1 cellular context compared by ENCODE assay signal in the genomic region with DNA sequence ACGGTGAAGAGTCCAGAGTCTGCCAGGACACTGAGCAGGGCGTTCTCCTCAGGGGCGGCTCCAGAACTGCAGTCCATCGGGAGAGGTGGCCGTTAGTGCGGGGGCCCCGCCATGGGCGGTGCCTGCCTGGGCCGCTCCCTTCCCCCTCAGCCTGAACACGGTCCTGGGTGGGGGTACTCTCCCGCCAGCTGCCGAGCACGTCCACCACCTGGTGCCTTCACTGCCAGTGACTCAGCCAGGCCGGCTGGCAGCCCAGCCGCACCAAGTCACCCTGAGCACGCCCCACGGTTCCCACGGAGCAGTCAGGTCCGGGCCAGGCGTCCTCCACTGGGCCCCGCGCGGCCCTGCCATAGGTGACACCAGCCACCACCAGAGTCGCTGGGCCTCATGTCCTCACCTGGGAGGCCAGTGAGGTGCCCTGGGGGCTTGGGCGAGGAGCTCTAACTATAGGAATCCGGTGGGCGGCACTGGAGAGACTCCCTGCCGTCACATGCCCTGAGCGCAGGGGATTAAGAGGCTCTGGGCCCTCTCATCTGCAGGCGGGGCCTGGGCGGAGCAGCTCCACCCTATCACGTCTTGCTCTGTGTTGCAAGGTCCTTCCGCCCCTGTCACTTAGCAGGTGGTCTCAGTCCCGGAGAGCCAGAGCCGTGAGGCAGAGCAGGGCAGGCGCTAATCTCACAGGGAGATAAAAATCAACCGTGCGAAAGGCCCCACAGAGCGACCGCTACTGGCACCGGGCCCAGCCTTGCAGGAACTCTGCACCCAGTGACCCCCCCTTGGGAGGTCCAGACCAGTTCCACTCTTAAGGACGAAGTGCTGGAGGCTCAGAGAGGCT.
TF ChIP-seq lines count a peak whose summit lies in the region.

No MANE protein-coding gene starts in this region.

TF ChIP-seq in K562, 482 proteins besides CTCF, POLR2A, EP300 and RAD21 (continued from another document and continues in another):
- TF ChIP-seq, protein P1, sequence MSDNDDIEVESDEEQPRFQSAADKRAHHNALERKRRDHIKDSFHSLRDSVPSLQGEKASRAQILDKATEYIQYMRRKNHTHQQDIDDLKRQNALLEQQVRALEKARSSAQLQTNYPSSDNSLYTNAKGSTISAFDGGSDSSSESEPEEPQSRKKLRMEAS (CRISPR knock-in tag; IDR thresholded peaks at IDR 0.05) = peak; percentile 83
- peak; percentile 66; the same call in 1 of the 2 replicates for TF ChIP-seq TOE1 (IDR thresholded peaks at IDR 0.05; ENCODE audit: borderline replicate concordance)
- 0 out of 2 replicates have a peak, but pooled peaks have one; percentile 27 for TF ChIP-seq TOE1 (CRISPR knock-in tag; IDR thresholded peaks at IDR 0.05; ENCODE audit: borderline replicate concordance, low read depth)
- TF ChIP-seq, protein P2, sequence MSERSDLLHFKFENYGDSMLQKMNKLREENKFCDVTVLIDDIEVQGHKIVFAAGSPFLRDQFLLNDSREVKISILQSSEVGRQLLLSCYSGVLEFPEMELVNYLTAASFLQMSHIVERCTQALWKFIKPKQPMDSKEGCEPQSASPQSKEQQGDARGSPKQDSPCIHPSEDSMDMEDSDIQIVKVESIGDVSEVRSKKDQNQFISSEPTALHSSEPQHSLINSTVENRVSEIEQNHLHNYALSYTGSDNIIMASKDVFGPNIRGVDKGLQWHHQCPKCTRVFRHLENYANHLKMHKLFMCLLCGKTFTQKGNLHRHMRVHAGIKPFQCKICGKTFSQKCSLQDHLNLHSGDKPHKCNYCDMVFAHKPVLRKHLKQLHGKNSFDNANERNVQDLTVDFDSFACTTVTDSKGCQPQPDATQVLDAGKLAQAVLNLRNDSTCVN (CRISPR knock-in tag; IDR thresholded peaks at IDR 0.05) = no peak; the same call in 1 of the 2 replicates
- TF ChIP-seq PHF8 (IDR thresholded peaks at IDR 0.05; ENCODE audit: borderline replicate concordance, low read length) = peak; percentile 45; the same call in 1 of the 2 replicates
- 0 out of 2 replicates have a peak, but pooled peaks have one; percentile 34 for TF ChIP-seq SP1 (CRISPR knock-in tag; IDR thresholded peaks at IDR 0.05)
- TF ChIP-seq SRSF9 (IDR thresholded peaks at IDR 0.05; ENCODE audit: borderline replicate concordance, low read depth, low read length) = no peak
- no peak; the same call in 1 of the 2 replicates for TF ChIP-seq PML (IDR thresholded peaks at IDR 0.05; ENCODE audit: low read length)
- peak; percentile 91; the same call in 1 of the 2 replicates for TF ChIP-seq CBFB (CRISPR knock-in tag; IDR thresholded peaks at IDR 0.05)
- TF ChIP-seq MTA2 (IDR thresholded peaks at IDR 0.05; ENCODE audit: low read depth) = 0 out of 2 replicates have a peak, but pooled peaks have one; percentile 40
- no peak for TF ChIP-seq FOS (IDR thresholded peaks at IDR 0.05; ENCODE audit: extremely low read depth, insufficient read length)
- peak; percentile 98 for TF ChIP-seq MYC (IDR thresholded peaks at IDR 0.05; ENCODE audit: low read depth, low read length)
- no peak for TF ChIP-seq MYC (CRISPR knock-in tag; IDR thresholded peaks at IDR 0.05; ENCODE audit: borderline replicate concordance, low read depth)
- peak in 1 of 2 experiments; percentile 83; a peak in 2 of 4 replicates for TF ChIP-seq TEAD1 (CRISPR knock-in tag; IDR thresholded peaks at IDR 0.05)
- no peak for TF ChIP-seq ZNF121 (CRISPR knock-in tag; conservative IDR thresholded peaks at IDR 0.05)
- no peak for TF ChIP-seq ZNF707 (CRISPR knock-in tag; conservative IDR thresholded peaks at IDR 0.05)
- TF ChIP-seq CREM (IDR thresholded peaks at IDR 0.05; ENCODE audit: low read depth) = no peak
- no peak for TF ChIP-seq ZC3H11A (IDR thresholded peaks at IDR 0.05; ENCODE audit: low read depth, low read length)
- no peak for TF ChIP-seq BACH1 (tag; IDR thresholded peaks at IDR 0.05)
- TF ChIP-seq XRCC4 (IDR thresholded peaks at IDR 0.05; ENCODE audit: extremely low read depth, insufficient read depth, insufficient read length) = no peak
- no peak for TF ChIP-seq NUFIP1 (IDR thresholded peaks at IDR 0.05; ENCODE audit: partially characterized antibody)
- TF ChIP-seq DNMT1 (IDR thresholded peaks at IDR 0.05) = no peak
- no peak for TF ChIP-seq HDAC6 (IDR thresholded peaks at IDR 0.05; ENCODE audit: low read depth, low read length)
- TF ChIP-seq KAT8 (IDR thresholded peaks at IDR 0.05; ENCODE audit: low read depth) = no peak
- no peak for TF ChIP-seq MIER1 (IDR thresholded peaks at IDR 0.05; ENCODE audit: low read depth)
- TF ChIP-seq, protein P3, sequence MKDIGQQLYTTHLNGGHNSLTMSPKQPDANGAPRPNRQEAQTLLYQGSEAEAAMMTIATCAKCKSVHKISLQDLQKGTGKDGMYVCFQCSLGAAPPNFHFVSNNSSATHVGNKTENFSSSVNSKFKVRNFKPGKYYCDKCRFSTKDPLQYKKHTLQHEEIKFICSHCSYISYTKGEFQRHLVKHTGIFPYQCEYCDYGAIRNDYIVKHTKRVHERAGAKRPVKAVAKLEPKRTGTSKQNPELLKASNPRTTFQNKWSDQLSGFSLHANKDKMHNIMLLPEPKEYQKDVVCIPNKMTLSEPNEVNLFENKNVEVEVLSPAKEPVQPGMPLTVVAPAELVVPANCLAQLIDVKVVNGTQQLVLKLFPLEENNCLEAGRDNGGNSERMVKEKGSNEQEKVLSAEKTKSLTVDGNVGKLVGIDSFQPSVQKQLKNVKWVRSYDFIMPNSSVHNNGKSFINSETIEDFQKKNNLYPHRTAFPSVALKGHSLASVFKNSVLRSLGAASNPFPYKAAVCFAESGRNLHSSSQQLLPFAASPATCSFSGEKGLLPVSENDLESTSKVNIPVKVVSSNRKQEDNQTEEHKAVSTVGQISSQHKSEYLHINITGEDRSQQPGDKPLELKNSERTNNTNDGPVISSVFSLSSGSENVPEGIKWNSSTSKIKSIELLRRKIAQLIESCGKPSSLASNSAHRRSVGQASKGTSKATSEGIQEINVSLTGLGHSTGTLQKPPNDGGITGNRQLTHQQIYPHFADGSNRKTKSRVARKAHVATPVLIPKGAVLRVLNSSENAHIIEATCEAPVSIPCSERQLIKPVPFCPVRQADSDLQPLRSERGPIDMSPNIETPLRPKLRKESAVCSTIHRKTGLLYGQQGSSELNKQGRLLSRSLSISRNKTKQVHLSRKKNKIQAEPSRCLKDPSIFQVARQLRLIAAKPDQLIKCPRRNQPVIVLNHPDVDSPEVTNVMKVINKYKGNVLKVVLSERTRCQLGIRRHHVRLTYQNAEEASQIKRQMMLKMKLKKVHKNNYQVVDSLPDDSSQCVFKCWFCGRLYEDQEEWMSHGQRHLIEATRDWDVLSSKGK (CRISPR knock-in tag; IDR thresholded peaks at IDR 0.05) = no peak
- TF ChIP-seq, protein P4, sequence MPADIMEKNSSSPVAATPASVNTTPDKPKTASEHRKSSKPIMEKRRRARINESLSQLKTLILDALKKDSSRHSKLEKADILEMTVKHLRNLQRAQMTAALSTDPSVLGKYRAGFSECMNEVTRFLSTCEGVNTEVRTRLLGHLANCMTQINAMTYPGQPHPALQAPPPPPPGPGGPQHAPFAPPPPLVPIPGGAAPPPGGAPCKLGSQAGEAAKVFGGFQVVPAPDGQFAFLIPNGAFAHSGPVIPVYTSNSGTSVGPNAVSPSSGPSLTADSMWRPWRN (IDR thresholded peaks at IDR 0.05; ENCODE audit: low read depth) = peak; percentile 86
- TF ChIP-seq, protein P5, sequence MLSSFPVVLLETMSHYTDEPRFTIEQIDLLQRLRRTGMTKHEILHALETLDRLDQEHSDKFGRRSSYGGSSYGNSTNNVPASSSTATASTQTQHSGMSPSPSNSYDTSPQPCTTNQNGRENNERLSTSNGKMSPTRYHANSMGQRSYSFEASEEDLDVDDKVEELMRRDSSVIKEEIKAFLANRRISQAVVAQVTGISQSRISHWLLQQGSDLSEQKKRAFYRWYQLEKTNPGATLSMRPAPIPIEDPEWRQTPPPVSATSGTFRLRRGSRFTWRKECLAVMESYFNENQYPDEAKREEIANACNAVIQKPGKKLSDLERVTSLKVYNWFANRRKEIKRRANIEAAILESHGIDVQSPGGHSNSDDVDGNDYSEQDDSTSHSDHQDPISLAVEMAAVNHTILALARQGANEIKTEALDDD (IDR thresholded peaks at IDR 0.05) = no peak; the same call in 1 of the 2 replicates
- peak; percentile 71; the same call in 1 of the 2 replicates for TF ChIP-seq ETV1 (tag; conservative IDR thresholded peaks at IDR 0.05; ENCODE audit: low read depth)
- no peak for TF ChIP-seq NONO (IDR thresholded peaks at IDR 0.05; ENCODE audit: low read depth in 2 of 2, low read length in 1 of 2)
- TF ChIP-seq, protein P6, sequence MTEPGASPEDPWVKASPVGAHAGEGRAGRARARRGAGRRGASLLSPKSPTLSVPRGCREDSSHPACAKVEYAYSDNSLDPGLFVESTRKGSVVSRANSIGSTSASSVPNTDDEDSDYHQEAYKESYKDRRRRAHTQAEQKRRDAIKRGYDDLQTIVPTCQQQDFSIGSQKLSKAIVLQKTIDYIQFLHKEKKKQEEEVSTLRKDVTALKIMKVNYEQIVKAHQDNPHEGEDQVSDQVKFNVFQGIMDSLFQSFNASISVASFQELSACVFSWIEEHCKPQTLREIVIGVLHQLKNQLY (CRISPR knock-in tag; conservative IDR thresholded peaks at IDR 0.05) = 0 out of 4 replicates have a peak, but pooled peaks of 1 of the 2 experiments have one; percentile 30
- TF ChIP-seq ZNF408 (CRISPR knock-in tag; IDR thresholded peaks at IDR 0.05; ENCODE audit: low read depth) = no peak
- TF ChIP-seq U2AF1 (optimal IDR thresholded peaks at IDR 0.05; ENCODE audit: low read depth, low read length) = no peak
- TF ChIP-seq, protein P7, sequence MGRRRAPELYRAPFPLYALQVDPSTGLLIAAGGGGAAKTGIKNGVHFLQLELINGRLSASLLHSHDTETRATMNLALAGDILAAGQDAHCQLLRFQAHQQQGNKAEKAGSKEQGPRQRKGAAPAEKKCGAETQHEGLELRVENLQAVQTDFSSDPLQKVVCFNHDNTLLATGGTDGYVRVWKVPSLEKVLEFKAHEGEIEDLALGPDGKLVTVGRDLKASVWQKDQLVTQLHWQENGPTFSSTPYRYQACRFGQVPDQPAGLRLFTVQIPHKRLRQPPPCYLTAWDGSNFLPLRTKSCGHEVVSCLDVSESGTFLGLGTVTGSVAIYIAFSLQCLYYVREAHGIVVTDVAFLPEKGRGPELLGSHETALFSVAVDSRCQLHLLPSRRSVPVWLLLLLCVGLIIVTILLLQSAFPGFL (CRISPR knock-in tag; IDR thresholded peaks at IDR 0.05) = no peak
- TF ChIP-seq SOX6 (IDR thresholded peaks at IDR 0.05) = peak; percentile 91
- no peak for TF ChIP-seq CHCHD3 (CRISPR knock-in tag; IDR thresholded peaks at IDR 0.05)
- no peak for TF ChIP-seq KAT2B (IDR thresholded peaks at IDR 0.05; ENCODE audit: low read depth, low read length)
- TF ChIP-seq ZNF589 (CRISPR knock-in tag; IDR thresholded peaks at IDR 0.05; ENCODE audit: low read depth) = peak; percentile 90
- no peak for TF ChIP-seq NR2C1 (IDR thresholded peaks at IDR 0.05)
- no peak for TF ChIP-seq NR2C1 (tag; IDR thresholded peaks at IDR 0.05)
- no peak for TF ChIP-seq RBM17 (IDR thresholded peaks at IDR 0.05; ENCODE audit: borderline replicate concordance, low read depth, low read length)
- TF ChIP-seq, protein P8, sequence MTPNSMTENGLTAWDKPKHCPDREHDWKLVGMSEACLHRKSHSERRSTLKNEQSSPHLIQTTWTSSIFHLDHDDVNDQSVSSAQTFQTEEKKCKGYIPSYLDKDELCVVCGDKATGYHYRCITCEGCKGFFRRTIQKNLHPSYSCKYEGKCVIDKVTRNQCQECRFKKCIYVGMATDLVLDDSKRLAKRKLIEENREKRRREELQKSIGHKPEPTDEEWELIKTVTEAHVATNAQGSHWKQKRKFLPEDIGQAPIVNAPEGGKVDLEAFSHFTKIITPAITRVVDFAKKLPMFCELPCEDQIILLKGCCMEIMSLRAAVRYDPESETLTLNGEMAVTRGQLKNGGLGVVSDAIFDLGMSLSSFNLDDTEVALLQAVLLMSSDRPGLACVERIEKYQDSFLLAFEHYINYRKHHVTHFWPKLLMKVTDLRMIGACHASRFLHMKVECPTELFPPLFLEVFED (CRISPR knock-in tag; conservative IDR thresholded peaks at IDR 0.05) = no peak
- TF ChIP-seq PHF20 (IDR thresholded peaks at IDR 0.05; ENCODE audit: partially characterized antibody) = peak; percentile 32
- no peak for TF ChIP-seq HNRNPK (IDR thresholded peaks at IDR 0.05; ENCODE audit: low read depth, low read length, poor library complexity, severe bottlenecking)
- peak; percentile 95 for TF ChIP-seq FIP1L1 (IDR thresholded peaks at IDR 0.05; ENCODE audit: low read depth, low read length, poor library complexity, severe bottlenecking)
- no peak for TF ChIP-seq CBX8 (IDR thresholded peaks at IDR 0.05; ENCODE audit: borderline replicate concordance, extremely low read depth, low read depth, low read length, poor library complexity, severe bottlenecking)
- TF ChIP-seq CBFA2T3 (IDR thresholded peaks at IDR 0.05) = peak; percentile 56
- TF ChIP-seq KLF10 (CRISPR knock-in tag; IDR thresholded peaks at IDR 0.05) = no peak
- TF ChIP-seq NCOR1 (IDR thresholded peaks at IDR 0.05) = no peak
- TF ChIP-seq ZBTB1 (CRISPR knock-in tag; IDR thresholded peaks at IDR 0.05; ENCODE audit: borderline replicate concordance, low read depth) = no peak
- TF ChIP-seq ILF3 (IDR thresholded peaks at IDR 0.05; ENCODE audit: borderline replicate concordance) = no peak
- TF ChIP-seq TEAD2 (tag; IDR thresholded peaks at IDR 0.05) = no peak
- no peak for TF ChIP-seq HDAC3 (IDR thresholded peaks at IDR 0.05; ENCODE audit: borderline replicate concordance, partially characterized antibody)
- TF ChIP-seq, protein P9, sequence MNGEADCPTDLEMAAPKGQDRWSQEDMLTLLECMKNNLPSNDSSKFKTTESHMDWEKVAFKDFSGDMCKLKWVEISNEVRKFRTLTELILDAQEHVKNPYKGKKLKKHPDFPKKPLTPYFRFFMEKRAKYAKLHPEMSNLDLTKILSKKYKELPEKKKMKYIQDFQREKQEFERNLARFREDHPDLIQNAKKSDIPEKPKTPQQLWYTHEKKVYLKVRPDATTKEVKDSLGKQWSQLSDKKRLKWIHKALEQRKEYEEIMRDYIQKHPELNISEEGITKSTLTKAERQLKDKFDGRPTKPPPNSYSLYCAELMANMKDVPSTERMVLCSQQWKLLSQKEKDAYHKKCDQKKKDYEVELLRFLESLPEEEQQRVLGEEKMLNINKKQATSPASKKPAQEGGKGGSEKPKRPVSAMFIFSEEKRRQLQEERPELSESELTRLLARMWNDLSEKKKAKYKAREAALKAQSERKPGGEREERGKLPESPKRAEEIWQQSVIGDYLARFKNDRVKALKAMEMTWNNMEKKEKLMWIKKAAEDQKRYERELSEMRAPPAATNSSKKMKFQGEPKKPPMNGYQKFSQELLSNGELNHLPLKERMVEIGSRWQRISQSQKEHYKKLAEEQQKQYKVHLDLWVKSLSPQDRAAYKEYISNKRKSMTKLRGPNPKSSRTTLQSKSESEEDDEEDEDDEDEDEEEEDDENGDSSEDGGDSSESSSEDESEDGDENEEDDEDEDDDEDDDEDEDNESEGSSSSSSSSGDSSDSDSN (IDR thresholded peaks at IDR 0.05; ENCODE audit: borderline replicate concordance in 1 of 2, low read depth in 2 of 2, low read length in 2 of 2) = peak in 1 of 2 experiments; percentile 59; a peak in 2 of 4 replicates
- TF ChIP-seq HOXB6 (CRISPR knock-in tag; IDR thresholded peaks at IDR 0.05; ENCODE audit: borderline replicate concordance) = no peak
- TF ChIP-seq HNRNPLL (IDR thresholded peaks at IDR 0.05; ENCODE audit: low read depth, low read length, poor library complexity, severe bottlenecking) = no peak
- peak; percentile 64; the same call in 1 of the 2 replicates for TF ChIP-seq ZKSCAN1 (IDR thresholded peaks at IDR 0.05; ENCODE audit: low read depth, low read length)
